Comparison of ENCODE assay signal across 1 cellular context in the genomic region with DNA sequence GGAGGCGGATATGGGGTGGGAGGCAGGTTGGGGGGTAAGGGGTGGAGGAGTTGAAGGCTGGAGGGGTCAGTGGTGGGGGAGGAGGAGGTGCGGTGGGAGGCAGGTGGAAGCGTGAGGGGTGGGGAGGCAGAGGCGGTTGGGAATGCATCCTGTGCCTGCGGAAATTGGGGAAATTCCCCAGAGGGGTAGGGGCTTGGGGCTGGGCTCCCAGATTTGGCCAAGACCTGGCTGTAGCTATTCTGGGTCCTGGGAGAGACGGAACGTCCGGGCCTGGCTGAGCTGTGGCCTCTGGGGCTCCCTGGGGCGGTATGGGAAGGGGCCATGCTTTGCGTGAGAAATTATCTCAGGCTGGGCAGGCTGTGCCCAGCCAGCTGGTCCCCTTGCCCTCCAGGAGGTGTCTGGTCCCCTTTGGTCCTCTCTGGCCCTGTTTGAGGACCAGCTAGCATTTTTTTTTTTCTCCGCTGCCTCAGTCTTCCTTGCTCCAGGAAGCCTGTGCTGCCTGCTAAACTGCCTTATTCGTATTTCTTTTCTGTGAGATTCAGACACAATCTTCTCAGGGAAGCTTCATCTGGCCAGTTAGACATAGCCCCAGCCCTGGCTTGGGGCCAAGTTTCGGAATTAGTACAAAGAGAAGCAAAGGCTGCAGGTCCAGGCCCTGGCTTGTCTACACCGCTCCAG.
TF ChIP-seq lines count a peak whose summit lies in the region.

No MANE protein-coding gene starts in this region.

TF ChIP-seq in endothelial cell of umbilical vein, 7 proteins besides CTCF, POLR2A, EP300 and RAD21:
- TF ChIP-seq MYC (IDR thresholded peaks at IDR 0.05; ENCODE audit: low read depth, low read length), result no peak
- no peak for TF ChIP-seq EZH2 (IDR thresholded peaks at IDR 0.05; ENCODE audit: borderline replicate concordance, low read depth, low read length, severe bottlenecking)
- TF ChIP-seq, protein P1, sequence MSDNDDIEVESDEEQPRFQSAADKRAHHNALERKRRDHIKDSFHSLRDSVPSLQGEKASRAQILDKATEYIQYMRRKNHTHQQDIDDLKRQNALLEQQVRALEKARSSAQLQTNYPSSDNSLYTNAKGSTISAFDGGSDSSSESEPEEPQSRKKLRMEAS (IDR thresholded peaks at IDR 0.05; ENCODE audit: insufficient read depth, insufficient read length), result no peak
